Comparison of ENCODE assay signal across 1 cellular context in the genomic region with DNA sequence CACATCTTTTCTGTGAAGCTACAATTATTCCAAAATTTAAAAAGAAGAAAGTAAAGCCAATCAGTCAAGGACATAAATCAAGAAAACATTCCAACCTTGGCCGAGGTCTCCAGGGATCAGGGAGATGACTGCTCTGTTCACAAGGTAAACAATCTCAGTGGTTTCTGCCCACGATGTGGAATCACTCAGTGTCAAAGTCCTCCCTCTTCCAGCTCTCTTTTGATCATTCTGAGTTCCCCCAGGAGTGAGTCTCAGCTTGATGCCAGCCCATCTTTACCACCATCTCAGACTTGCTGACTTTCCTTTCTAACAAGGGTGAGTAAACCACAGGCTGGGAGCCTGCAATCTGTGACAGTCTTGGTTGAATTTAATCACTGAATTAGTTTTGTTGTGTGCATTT.
TF ChIP-seq lines count a peak whose summit lies in the region.

No MANE protein-coding gene starts in this region.

TF ChIP-seq in HepG2, 621 proteins besides CTCF, POLR2A, EP300 and RAD21 (continued from another document and continues in another):
- TF ChIP-seq, protein P1, sequence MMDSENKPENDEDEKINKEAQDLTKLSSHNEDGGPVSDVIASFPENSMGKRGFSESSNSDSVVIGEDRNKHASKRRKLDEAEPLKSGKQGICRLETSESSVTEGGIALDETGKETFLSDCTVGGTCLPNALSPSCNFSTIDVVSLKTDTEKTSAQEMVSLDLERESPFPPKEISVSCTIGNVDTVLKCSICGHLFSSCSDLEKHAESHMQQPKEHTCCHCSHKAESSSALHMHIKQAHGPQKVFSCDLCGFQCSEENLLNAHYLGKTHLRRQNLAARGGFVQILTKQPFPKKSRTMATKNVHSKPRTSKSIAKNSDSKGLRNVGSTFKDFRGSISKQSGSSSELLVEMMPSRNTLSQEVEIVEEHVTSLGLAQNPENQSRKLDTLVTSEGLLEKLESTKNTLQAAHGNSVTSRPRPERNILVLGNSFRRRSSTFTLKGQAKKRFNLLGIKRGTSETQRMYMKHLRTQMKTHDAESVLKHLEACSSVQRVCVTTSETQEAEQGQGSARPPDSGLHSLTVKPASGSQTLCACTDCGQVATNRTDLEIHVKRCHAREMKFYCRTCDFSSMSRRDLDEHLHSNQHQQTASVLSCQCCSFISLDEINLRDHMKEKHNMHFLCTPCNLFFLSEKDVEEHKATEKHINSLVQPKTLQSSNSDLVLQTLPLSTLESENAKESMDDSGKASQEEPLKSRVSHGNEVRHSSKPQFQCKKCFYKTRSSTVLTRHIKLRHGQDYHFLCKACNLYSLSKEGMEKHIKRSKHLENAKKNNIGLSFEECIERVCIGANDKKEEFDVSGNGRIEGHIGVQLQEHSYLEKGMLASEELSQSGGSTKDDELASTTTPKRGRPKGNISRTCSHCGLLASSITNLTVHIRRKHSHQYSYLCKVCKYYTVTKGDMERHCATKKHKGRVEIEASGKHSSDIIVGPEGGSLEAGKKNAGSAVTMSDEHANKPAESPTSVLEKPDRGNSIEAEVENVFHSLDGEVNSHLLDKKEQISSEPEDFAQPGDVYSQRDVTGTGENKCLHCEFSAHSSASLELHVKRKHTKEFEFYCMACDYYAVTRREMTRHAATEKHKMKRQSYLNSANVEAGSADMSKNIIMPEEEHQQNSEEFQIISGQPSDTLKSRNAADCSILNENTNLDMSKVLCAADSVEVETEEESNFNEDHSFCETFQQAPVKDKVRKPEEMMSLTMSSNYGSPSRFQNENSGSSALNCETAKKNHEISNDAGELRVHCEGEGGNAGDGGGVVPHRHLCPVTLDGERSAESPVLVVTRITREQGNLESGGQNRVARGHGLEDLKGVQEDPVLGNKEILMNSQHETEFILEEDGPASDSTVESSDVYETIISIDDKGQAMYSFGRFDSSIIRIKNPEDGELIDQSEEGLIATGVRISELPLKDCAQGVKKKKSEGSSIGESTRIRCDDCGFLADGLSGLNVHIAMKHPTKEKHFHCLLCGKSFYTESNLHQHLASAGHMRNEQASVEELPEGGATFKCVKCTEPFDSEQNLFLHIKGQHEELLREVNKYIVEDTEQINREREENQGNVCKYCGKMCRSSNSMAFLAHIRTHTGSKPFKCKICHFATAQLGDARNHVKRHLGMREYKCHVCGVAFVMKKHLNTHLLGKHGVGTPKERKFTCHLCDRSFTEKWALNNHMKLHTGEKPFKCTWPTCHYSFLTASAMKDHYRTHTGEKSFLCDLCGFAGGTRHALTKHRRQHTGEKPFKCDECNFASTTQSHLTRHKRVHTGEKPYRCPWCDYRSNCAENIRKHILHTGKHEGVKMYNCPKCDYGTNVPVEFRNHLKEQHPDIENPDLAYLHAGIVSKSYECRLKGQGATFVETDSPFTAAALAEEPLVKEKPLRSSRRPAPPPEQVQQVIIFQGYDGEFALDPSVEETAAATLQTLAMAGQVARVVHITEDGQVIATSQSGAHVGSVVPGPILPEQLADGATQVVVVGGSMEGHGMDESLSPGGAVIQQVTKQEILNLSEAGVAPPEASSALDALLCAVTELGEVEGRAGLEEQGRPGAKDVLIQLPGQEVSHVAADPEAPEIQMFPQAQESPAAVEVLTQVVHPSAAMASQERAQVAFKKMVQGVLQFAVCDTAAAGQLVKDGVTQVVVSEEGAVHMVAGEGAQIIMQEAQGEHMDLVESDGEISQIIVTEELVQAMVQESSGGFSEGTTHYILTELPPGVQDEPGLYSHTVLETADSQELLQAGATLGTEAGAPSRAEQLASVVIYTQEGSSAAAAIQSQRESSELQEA (CRISPR knock-in tag; IDR thresholded peaks at IDR 0.05; ENCODE audit: not compliant biosample characterization): no peak
- TF ChIP-seq SNRNP70 (IDR thresholded peaks at IDR 0.05; ENCODE audit: low read depth, low read length): no peak
- TF ChIP-seq ARID5B (CRISPR knock-in tag; IDR thresholded peaks at IDR 0.05): peak; percentile 91
- no peak for TF ChIP-seq IRX3 (CRISPR knock-in tag; IDR thresholded peaks at IDR 0.05; ENCODE audit: borderline replicate concordance, low read depth)
- no peak for TF ChIP-seq RNF219 (CRISPR knock-in tag; IDR thresholded peaks at IDR 0.05)
- no peak for TF ChIP-seq SRF (IDR thresholded peaks at IDR 0.05; ENCODE audit: low read depth, low read length)
- 0 out of 2 replicates have a peak, but pooled peaks have one; percentile 26 for TF ChIP-seq TFDP2 (CRISPR knock-in tag; IDR thresholded peaks at IDR 0.05)
- peak; percentile 48; the same call in 1 of the 2 replicates for TF ChIP-seq FOXJ3 (CRISPR knock-in tag; IDR thresholded peaks at IDR 0.05; ENCODE audit: borderline replicate concordance)
- TF ChIP-seq TCF12 (IDR thresholded peaks at IDR 0.05): no peak
- TF ChIP-seq TCF12 (CRISPR knock-in tag; IDR thresholded peaks at IDR 0.05): no peak
- TF ChIP-seq ZBTB37 (CRISPR knock-in tag; IDR thresholded peaks at IDR 0.05): no peak
- TF ChIP-seq ZNF350 (CRISPR knock-in tag; IDR thresholded peaks at IDR 0.05; ENCODE audit: borderline replicate concordance, low read depth): no peak
- peak; percentile 93 for TF ChIP-seq ZNF263 (CRISPR knock-in tag; IDR thresholded peaks at IDR 0.05)
- TF ChIP-seq HDAC6 (IDR thresholded peaks at IDR 0.05; ENCODE audit: low read depth, low read length): no peak
- TF ChIP-seq HES4 (CRISPR knock-in tag; IDR thresholded peaks at IDR 0.05; ENCODE audit: borderline replicate concordance): no peak
- no peak for TF ChIP-seq POGZ (CRISPR knock-in tag; IDR thresholded peaks at IDR 0.05)
- TF ChIP-seq ZNF652 (CRISPR knock-in tag; IDR thresholded peaks at IDR 0.05; ENCODE audit: borderline replicate concordance, low read depth): no peak
- TF ChIP-seq ZNF792 (CRISPR knock-in tag; IDR thresholded peaks at IDR 0.05): no peak
- no peak for TF ChIP-seq ZMYM4 (CRISPR knock-in tag; IDR thresholded peaks at IDR 0.05)
- TF ChIP-seq, protein P2, sequence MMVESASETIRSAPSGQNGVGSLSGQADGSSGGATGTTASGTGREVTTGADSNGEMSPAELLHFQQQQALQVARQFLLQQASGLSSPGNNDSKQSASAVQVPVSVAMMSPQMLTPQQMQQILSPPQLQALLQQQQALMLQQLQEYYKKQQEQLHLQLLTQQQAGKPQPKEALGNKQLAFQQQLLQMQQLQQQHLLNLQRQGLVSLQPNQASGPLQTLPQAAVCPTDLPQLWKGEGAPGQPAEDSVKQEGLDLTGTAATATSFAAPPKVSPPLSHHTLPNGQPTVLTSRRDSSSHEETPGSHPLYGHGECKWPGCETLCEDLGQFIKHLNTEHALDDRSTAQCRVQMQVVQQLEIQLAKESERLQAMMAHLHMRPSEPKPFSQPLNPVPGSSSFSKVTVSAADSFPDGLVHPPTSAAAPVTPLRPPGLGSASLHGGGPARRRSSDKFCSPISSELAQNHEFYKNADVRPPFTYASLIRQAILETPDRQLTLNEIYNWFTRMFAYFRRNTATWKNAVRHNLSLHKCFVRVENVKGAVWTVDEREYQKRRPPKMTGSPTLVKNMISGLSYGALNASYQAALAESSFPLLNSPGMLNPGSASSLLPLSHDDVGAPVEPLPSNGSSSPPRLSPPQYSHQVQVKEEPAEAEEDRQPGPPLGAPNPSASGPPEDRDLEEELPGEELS (CRISPR knock-in tag; IDR thresholded peaks at IDR 0.05): peak; percentile 55
- no peak for TF ChIP-seq ETV6 (CRISPR knock-in tag; conservative IDR thresholded peaks at IDR 0.05)
- TF ChIP-seq MAF1 (CRISPR knock-in tag; IDR thresholded peaks at IDR 0.05; ENCODE audit: borderline replicate concordance): no peak
- TF ChIP-seq EZH2 (conservative IDR thresholded peaks at IDR 0.05; ENCODE audit: low read depth, low read length): no peak
- TF ChIP-seq NFRKB (IDR thresholded peaks at IDR 0.05): no peak
- TF ChIP-seq, protein P3, sequence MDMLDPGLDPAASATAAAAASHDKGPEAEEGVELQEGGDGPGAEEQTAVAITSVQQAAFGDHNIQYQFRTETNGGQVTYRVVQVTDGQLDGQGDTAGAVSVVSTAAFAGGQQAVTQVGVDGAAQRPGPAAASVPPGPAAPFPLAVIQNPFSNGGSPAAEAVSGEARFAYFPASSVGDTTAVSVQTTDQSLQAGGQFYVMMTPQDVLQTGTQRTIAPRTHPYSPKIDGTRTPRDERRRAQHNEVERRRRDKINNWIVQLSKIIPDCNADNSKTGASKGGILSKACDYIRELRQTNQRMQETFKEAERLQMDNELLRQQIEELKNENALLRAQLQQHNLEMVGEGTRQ (IDR thresholded peaks at IDR 0.05; ENCODE audit: low read depth, low read length): no peak
- TF ChIP-seq, protein P3 (CRISPR knock-in tag; IDR thresholded peaks at IDR 0.05; ENCODE audit: borderline replicate concordance): no peak
- TF ChIP-seq, protein P4, sequence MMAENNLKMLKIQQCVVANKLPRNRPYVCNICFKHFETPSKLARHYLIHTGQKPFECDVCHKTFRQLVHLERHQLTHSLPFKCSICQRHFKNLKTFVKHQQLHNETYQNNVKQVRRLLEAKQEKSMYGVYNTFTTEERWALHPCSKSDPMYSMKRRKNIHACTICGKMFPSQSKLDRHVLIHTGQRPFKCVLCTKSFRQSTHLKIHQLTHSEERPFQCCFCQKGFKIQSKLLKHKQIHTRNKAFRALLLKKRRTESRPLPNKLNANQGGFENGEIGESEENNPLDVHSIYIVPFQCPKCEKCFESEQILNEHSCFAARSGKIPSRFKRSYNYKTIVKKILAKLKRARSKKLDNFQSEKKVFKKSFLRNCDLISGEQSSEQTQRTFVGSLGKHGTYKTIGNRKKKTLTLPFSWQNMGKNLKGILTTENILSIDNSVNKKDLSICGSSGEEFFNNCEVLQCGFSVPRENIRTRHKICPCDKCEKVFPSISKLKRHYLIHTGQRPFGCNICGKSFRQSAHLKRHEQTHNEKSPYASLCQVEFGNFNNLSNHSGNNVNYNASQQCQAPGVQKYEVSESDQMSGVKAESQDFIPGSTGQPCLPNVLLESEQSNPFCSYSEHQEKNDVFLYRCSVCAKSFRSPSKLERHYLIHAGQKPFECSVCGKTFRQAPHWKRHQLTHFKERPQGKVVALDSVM (CRISPR knock-in tag; IDR thresholded peaks at IDR 0.05): no peak
- no peak for TF ChIP-seq MYNN (CRISPR knock-in tag; IDR thresholded peaks at IDR 0.05; ENCODE audit: low read depth)
- TF ChIP-seq ZNF446 (CRISPR knock-in tag; IDR thresholded peaks at IDR 0.05): no peak
- TF ChIP-seq SYNCRIP (IDR thresholded peaks at IDR 0.05; ENCODE audit: insufficient read depth, low read depth, low read length): no peak
- TF ChIP-seq U2AF2 (IDR thresholded peaks at IDR 0.05; ENCODE audit: low read depth, low read length): no peak
- no peak for TF ChIP-seq ZNF274 (CRISPR knock-in tag; IDR thresholded peaks at IDR 0.05)
